Comparison of ENCODE assay signal across 28 cellular contexts in the genomic region with DNA sequence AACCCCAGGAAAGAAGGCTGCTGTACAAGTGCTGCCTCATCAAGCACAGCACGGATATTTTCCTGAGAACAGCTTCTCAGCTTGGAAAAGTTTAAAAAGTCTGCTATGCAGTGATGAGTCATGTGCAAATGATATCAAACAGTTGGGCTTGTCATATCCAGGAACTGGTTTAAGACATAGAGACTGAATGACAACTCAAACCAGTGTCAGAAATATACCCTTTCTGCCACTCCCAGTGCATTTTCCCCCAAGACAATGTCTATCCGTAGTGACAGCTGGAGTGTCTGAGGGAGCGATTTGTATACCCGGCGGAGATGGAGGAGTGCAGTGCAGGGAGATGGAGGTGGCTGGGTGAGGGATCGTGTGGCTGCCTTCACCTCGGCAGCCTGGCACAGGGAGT. TPM values are rescaled to one million over a fixed set of nuclear protein-coding genes. Genes with fewer than 3 reads are reported as not detected.
A peak's percentile ranks its signal among the peaks of the same experiment; 100 is the strongest.
DNase-seq lines count a peak whose midpoint lies in the region; ATAC-seq and TF ChIP-seq lines count a peak whose summit lies in the region.
"Had no signal": no experiment of that assay in that cellular context is flagged by ENCODE, and none has a peak within 500 bp of the region (broad histone marks: within the 10 kb centered on the region; RNA-seq: fewer than 3 reads in every experiment).

No MANE protein-coding gene starts in this region.

- no peaks in the 10 kb centered on the region for H3F3A ChIP-seq in PC-3 (ENCODE audit: low read length, unreplicated experiment)
- H3F3A ChIP-seq in GM23338 (replicated peaks; ENCODE audit: low read depth), result 0 out of 2 replicates have a peak, but pooled peaks cover 5% of the 10 kb centered on the region

- no peak overlapping the region for H3K27ac Mint-ChIP-seq in GM23338
- H3K27ac Mint-ChIP-seq: activated CD8-positive, alpha-beta T cell treated with anti-CD3 and anti-CD28 coated beads for 36 hours; naive B cell; stimulated activated naive CD8-positive, alpha-beta T cell treated with anti-CD3 and anti-CD28 coated beads, Interleukin-15, Interleukin-2, amounts not matched to agents 100 ng/mL and 50 ng/mL, for 24 hours had no signal

- no peak overlapping the region for H2AFZ ChIP-seq in PC-3 (ENCODE audit: low read length)
- no peak overlapping the region for H2AFZ ChIP-seq in GM23338

- ATAC-seq in PC-3 (no peak), GM23338 (no peak)
- ATAC-seq: A549; activated CD8-positive, alpha-beta T cell treated with anti-CD3 and anti-CD28 coated beads for 36 hours had no signal

- POLR2A ChIA-PET in PC-3 (lab: Charles Lee; ENCODE audit: unreplicated experiment), result no interaction called here

- peaks cover 5% of the 10 kb centered on the region; the same call in 1 of the 3 replicates for H3K36me3 Mint-ChIP-seq in GM23338 (ENCODE audit: low read depth)
- H3K36me3 Mint-ChIP-seq: naive B cell had no signal

- intact Hi-C loops in PC-3 (cut with micrococcal nuclease) (no loop called here), esophagus muscularis mucosa (cut with DNase I) (no loop called here)

- H3K9me3 ChIP-seq in PC-3 (ENCODE audit: low read length) (0 out of 2 replicates have a peak, but pooled peaks cover 9% of the 10 kb centered on the region), esophagus muscularis mucosa (no peaks in the 10 kb centered on the region)
- H3K9me3 ChIP-seq: breast epithelium, Peyer's patch, tibial nerve had no signal

- no peaks in the 10 kb centered on the region for H3K79me2 ChIP-seq in PC-3 (ENCODE audit: low read length)
- H3K79me2 ChIP-seq in GM23338 (replicated peaks; ENCODE audit: insufficient read depth), result no peaks in the 10 kb centered on the region

- no peak overlapping the region for H3K4me2 ChIP-seq in PC-3 (ENCODE audit: low read length)
- H3K4me2 ChIP-seq in GM23338, result no peak overlapping the region
- H3K4me2 ChIP-seq: A549 had no signal

- WGBS in esophagus muscularis mucosa, result 49% methylated on average over 7 of the region's 7 CpGs

- H3K9ac ChIP-seq in PC-3 (ENCODE audit: low read length), result no peak overlapping the region

- peaks cover 3% of the 10 kb centered on the region for H3K27me3 Mint-ChIP-seq in GM23338 (ENCODE audit: insufficient read depth, low read depth, poor library complexity)
- H3K27me3 Mint-ChIP-seq: activated CD8-positive, alpha-beta T cell treated with anti-CD3 and anti-CD28 coated beads for 36 hours had no signal

- H3K4me3 ChIP-seq in PC-3 (ENCODE audit: low read length), result no peak overlapping the region
- no peak overlapping the region for H3K4me3 ChIP-seq in esophagus muscularis mucosa
- H3K4me3 ChIP-seq in GM23338, result no peak overlapping the region
- H3K4me3 ChIP-seq: A549, breast epithelium, coronary artery, Peyer's patch, tibial nerve had no signal

- no TSS peak for BruUV-seq in PC-3 (replicated peaks; lab: Mats Ljungman, UMichigan)

- H3K27ac ChIP-seq in PC-3 (ENCODE audit: low read length) (no peak overlapping the region), esophagus muscularis mucosa (replicated peaks in 1 of 4) (no peak overlapping the region), GM23338 (ENCODE audit: low read depth) (no peak overlapping the region)
- H3K27ac ChIP-seq: A549, breast epithelium, coronary artery, Peyer's patch, tibial nerve had no signal

- H3K27me3 ChIP-seq in PC-3 (ENCODE audit: low read length), result no peaks in the 10 kb centered on the region
- H3K27me3 ChIP-seq in esophagus muscularis mucosa, result peaks cover 0 to 16% (median 0%) of the 10 kb centered on the region in 4 donors
- H3K27me3 ChIP-seq in GM23338 (ENCODE audit: insufficient read depth), result no peaks in the 10 kb centered on the region
- H3K27me3 ChIP-seq: breast epithelium, Peyer's patch, tibial nerve had no signal

- H3K4me3 Mint-ChIP-seq in GM23338, result no peak overlapping the region
- H3K4me3 Mint-ChIP-seq: activated CD8-positive, alpha-beta T cell treated with anti-CD3 and anti-CD28 coated beads for 36 hours; naive B cell; stimulated activated naive CD8-positive, alpha-beta T cell treated with anti-CD3 and anti-CD28 coated beads, Interleukin-15, Interleukin-2, amounts not matched to agents 100 ng/mL and 50 ng/mL, for 24 hours had no signal

- TF ChIP-seq CTCF in PC-3 (conservative IDR thresholded peaks at IDR 0.05; ENCODE audit: low read depth, low read length) (no peak), esophagus muscularis mucosa (IDR thresholded peaks at IDR 0.05) (no peak), GM23338 (conservative IDR thresholded peaks at IDR 0.05; ENCODE audit: low read depth in 2 of 2) (no peak)

- no peak for TF ChIP-seq EP300 in esophagus muscularis mucosa (IDR thresholded peaks at IDR 0.05)

- H4K20me1 ChIP-seq in PC-3 (ENCODE audit: low read length) (no peaks in the 10 kb centered on the region), GM23338 (replicated peaks; ENCODE audit: insufficient read depth) (no peaks in the 10 kb centered on the region)

- peaks cover 15% of the 10 kb centered on the region for H3K9me3 Mint-ChIP-seq in GM23338
- H3K9me3 Mint-ChIP-seq: activated CD8-positive, alpha-beta T cell treated with anti-CD3 and anti-CD28 coated beads for 36 hours had no signal

- TF ChIP-seq POLR2A in esophagus muscularis mucosa (IDR thresholded peaks at IDR 0.05; ENCODE audit: low read depth), result no peak

- H3K9me2 ChIP-seq in PC-3 (replicated peaks; ENCODE audit: low read length), result no peaks in the 10 kb centered on the region
- no peaks in the 10 kb centered on the region; the same call in 1 of the 2 replicates for H3K9me2 ChIP-seq in GM23338 (ENCODE audit: insufficient read depth)

- no peaks in the 10 kb centered on the region for H3K36me3 ChIP-seq in PC-3 (ENCODE audit: low read depth, low read length)
- no peaks in the 10 kb centered on the region for H3K36me3 ChIP-seq in esophagus muscularis mucosa
- H3K36me3 ChIP-seq in GM23338 (ENCODE audit: insufficient read depth), result no peaks in the 10 kb centered on the region; the same call in 1 of the 2 replicates
- H3K36me3 ChIP-seq: breast epithelium, Peyer's patch, tibial nerve had no signal

- DNase-seq in A172 (ENCODE audit: low spot score), result peak; percentile 35
- peak; percentile 17 for DNase-seq in PC-3
- DNase-seq in esophagus muscularis mucosa (ENCODE audit: extremely low spot score), result peak; percentile 21
- DNase-seq in putamen (ENCODE audit: low spot score), result peak; percentile 13
- no peak for DNase-seq in dedifferentiated amniotic fluid mesenchymal stem cell (ENCODE audit: extremely low spot score)
- no peak for DNase-seq in NK-92 (lab: John Stamatoyannopoulos, UW; ENCODE audit: unreplicated experiment)
- DNase-seq in GM23338 (ENCODE audit: low spot score), result no peak
- no peak for DNase-seq in globus pallidus (ENCODE audit: low spot score)
- DNase-seq: activated CD8-positive, alpha-beta T cell treated with anti-CD3 and anti-CD28 coated beads for 36 hours; activated effector memory CD4-positive, alpha-beta T cell treated with anti-CD3 and anti-CD28 coated beads, Interleukin-2, amount 50 U/mL, for 16 hours; activated T-cell treated with anti-CD3 and anti-CD28 coated beads for 4 hours; DMS79 treated with DMSO at 0.1 percent for 48 hours; GOT3; mesendoderm; naive B cell; NCI-H1105; NCI-H2107; NCI-H524; NK-92 treated with Interleukin-12 subunit alpha and Interleukin-12 subunit beta, amount 100 ng/mL, for 24 hours; occipital lobe; Peyer's patch; SIG-M5; stimulated activated CD4-positive, alpha-beta T cell treated with anti-CD3 and anti-CD28 coated beads, Interleukin-15, amount 100 ng/mL, for 24 hours had no signal

- peaks cover 17% of the 10 kb centered on the region for H3K4me1 Mint-ChIP-seq in GM23338
- H3K4me1 Mint-ChIP-seq: naive B cell had no signal

- H3K4me1 ChIP-seq in PC-3 (ENCODE audit: insufficient read depth, low read length) (no peaks in the 10 kb centered on the region), esophagus muscularis mucosa (no peaks in the 10 kb centered on the region), GM23338 (ENCODE audit: insufficient read depth) (no peaks in the 10 kb centered on the region; the same call in 1 of the 2 replicates)
- H3K4me1 ChIP-seq: A549, breast epithelium, Peyer's patch, tibial nerve had no signal

- CTCF ChIA-PET in PC-3 (lab: Charles Lee), result no interaction called here

TF ChIP-seq in GM23338, 12 proteins besides CTCF, POLR2A, EP300 and RAD21:
- TF ChIP-seq EZH2 (IDR thresholded peaks at IDR 0.05; ENCODE audit: low read depth, unreplicated experiment), result no peak

RNA-seq across cellular contexts. Expression of gene SOX11, which starts 28.2 kb away (rescaled TPM):
- 11.2 and 11.9 TPM in 2 replicates for total RNA-seq in A172 (2014; rRNA removed; shearing (Covaris generic))
- total RNA-seq in PC-3 (2014; rRNA removed) (not detected in 2 replicates), esophagus muscularis mucosa (under 1 TPM; 0.29 to 0.97 (median 0.46) TPM)
- 26.3 and 26.5 TPM in 2 replicates for total RNA-seq in GM23338 (2014; rRNA removed; shearing (Covaris generic))
- 33.2 and 34.0 TPM in 2 replicates for polyA plus RNA-seq in GM23338 (2016; fragmentation: Nextera tagmentation; extraction: Ambion mirVana)
- total RNA-seq: activated CD8-positive, alpha-beta T cell treated with anti-CD3 and anti-CD28 coated beads for 36 hours; Peyer's patch; tibial nerve had no signal
- polyA plus RNA-seq: A549 had no signal

Comparison
In these comparisons a context has a peak if more than half of its experiments do, and no peak if none do; other contexts are left out.
1. DNase-seq: peak in A172 (single experiment), PC-3 (single experiment), esophagus muscularis mucosa (single experiment) and putamen (single experiment); none in dedifferentiated amniotic fluid mesenchymal stem cell (single experiment), NK-92 (single experiment), GM23338 (single experiment) and globus pallidus (single experiment).